ENCODE assay signal across 1 cellular context in genomic region chr2:84880645-84881521, GRCh38.
TF ChIP-seq lines count a peak whose summit lies in the region.

Gene TRABD2A, minus strand, starts transcription at chr2:84881084. Its CDS starts 45 bp downstream, at chr2:84881039.

TF ChIP-seq in WTC11, 78 proteins besides CTCF, POLR2A, EP300 and RAD21 (continued from another document):
- peak; percentile 55; the same call in 1 of the 2 replicates for TF ChIP-seq E2F5 (CRISPR knock-in tag; IDR thresholded peaks at IDR 0.05)
- no peak for TF ChIP-seq ATF6 (CRISPR knock-in tag; IDR thresholded peaks at IDR 0.05)
- no peak for TF ChIP-seq E2F1 (CRISPR knock-in tag; IDR thresholded peaks at IDR 0.05)
- no peak for TF ChIP-seq RELA (CRISPR knock-in tag; IDR thresholded peaks at IDR 0.05; ENCODE audit: borderline replicate concordance)
- peak; percentile 60; the same call in 1 of the 2 replicates for TF ChIP-seq TP53 (CRISPR knock-in tag; IDR thresholded peaks at IDR 0.05)
- TF ChIP-seq NR2C2 (CRISPR knock-in tag; IDR thresholded peaks at IDR 0.05): no peak
- TF ChIP-seq CREB1 (CRISPR knock-in tag; IDR thresholded peaks at IDR 0.05): peak; percentile 26; the same call in 1 of the 2 replicates
- TF ChIP-seq ESRRA (CRISPR knock-in tag; IDR thresholded peaks at IDR 0.05; ENCODE audit: borderline replicate concordance): no peak
- peak; percentile 45; the same call in 1 of the 2 replicates for TF ChIP-seq MAX (CRISPR knock-in tag; IDR thresholded peaks at IDR 0.05)
- no peak for TF ChIP-seq ATF2 (CRISPR knock-in tag; IDR thresholded peaks at IDR 0.05; ENCODE audit: borderline replicate concordance, low read depth)
- TF ChIP-seq ETV6 (CRISPR knock-in tag; IDR thresholded peaks at IDR 0.05): peak; percentile 42; the same call in 1 of the 2 replicates
- no peak for TF ChIP-seq ZBTB21 (CRISPR knock-in tag; IDR thresholded peaks at IDR 0.05; ENCODE audit: borderline replicate concordance)
- TF ChIP-seq EMX1 (CRISPR knock-in tag; IDR thresholded peaks at IDR 0.05): no peak
- TF ChIP-seq MYBL2 (CRISPR knock-in tag; IDR thresholded peaks at IDR 0.05): peak; percentile 61; the same call in 1 of the 2 replicates
- TF ChIP-seq SMAD4 (CRISPR knock-in tag; IDR thresholded peaks at IDR 0.05): no peak
- no peak for TF ChIP-seq CBFB (CRISPR knock-in tag; IDR thresholded peaks at IDR 0.05; ENCODE audit: low read depth)
- no peak for TF ChIP-seq ZNF671 (CRISPR knock-in tag; IDR thresholded peaks at IDR 0.05)
- no peak; the same call in 1 of the 2 replicates for TF ChIP-seq FOXK1 (CRISPR knock-in tag; IDR thresholded peaks at IDR 0.05)
- TF ChIP-seq SOX15 (CRISPR knock-in tag; IDR thresholded peaks at IDR 0.05): no peak
- TF ChIP-seq STAT6 (CRISPR knock-in tag; conservative IDR thresholded peaks at IDR 0.05; ENCODE audit: low read depth): no peak
- no peak for TF ChIP-seq ZNF532 (CRISPR knock-in tag; IDR thresholded peaks at IDR 0.05; ENCODE audit: borderline replicate concordance)
- TF ChIP-seq ZNF121 (CRISPR knock-in tag; IDR thresholded peaks at IDR 0.05): no peak
- peak; percentile 72 for TF ChIP-seq FOXP1 (CRISPR knock-in tag; IDR thresholded peaks at IDR 0.05; ENCODE audit: borderline replicate concordance)
- TF ChIP-seq ZNF281 (CRISPR knock-in tag; IDR thresholded peaks at IDR 0.05): no peak
- no peak for TF ChIP-seq PREB (CRISPR knock-in tag; IDR thresholded peaks at IDR 0.05; ENCODE audit: borderline replicate concordance)
- TF ChIP-seq SMAD3 (CRISPR knock-in tag; IDR thresholded peaks at IDR 0.05; ENCODE audit: borderline replicate concordance): no peak
